Comparison of ENCODE assay signal across 8 cellular contexts in the genomic region with DNA sequence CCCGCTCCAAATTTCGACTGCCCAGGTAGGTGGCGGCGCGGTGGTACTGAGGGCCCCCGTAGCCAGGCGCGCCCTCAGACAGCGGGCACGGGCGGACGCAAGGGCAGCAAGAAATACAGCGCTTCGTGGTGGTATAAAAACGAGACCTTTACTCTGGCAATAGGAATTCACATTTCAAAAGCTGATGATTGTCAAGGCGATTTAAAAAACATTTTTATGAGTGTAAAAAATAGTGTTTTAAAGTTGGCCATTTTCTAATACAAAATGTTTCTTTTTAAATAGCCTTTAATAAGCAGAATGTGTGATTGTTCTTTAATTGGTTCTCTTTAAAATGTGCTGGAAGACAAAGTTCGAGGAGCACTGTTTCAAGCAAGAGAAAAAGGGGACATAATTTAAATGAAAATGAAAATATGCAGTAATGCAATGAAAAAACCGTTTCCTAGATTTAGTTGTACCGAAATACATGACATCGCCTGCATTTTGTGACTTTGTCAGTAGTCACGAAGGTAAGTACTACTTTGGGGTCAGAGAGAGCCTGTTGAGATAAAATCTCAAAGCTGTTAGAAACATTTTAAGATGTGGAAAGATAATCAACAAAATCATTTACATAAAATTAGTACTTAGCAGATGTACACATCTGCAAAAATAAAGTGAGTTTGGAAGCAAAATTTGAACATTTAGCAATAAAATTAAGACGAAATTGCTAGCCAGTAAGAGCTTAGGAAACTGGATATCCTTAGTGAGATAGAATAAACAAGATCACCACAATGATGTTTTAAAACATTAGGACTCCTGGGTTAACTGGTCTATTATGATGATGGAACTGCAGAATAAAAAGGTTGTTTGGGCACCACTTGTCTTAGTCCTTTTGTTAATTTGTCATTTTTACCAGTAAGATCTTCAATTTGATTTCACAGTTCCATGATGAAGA. TPM values are rescaled to one million over a fixed set of nuclear protein-coding genes. Genes with fewer than 3 reads are reported as not detected.
DNase-seq lines count a peak whose midpoint lies in the region; ATAC-seq and TF ChIP-seq lines count a peak whose summit lies in the region.

No MANE protein-coding gene starts in this region.

- peak overlapping the region; percentile 98 for H3K27ac Mint-ChIP-seq in activated naive CD8-positive, alpha-beta T cell treated with anti-CD3 and anti-CD28 coated beads for 36 hours

- no peaks in the 10 kb centered on the region for H3K9me3 ChIP-seq in BLaER1

- H3K27me3 Mint-ChIP-seq in activated naive CD8-positive, alpha-beta T cell treated with anti-CD3 and anti-CD28 coated beads for 36 hours: no peaks in the 10 kb centered on the region

- no peak for ATAC-seq in HG03457 (IDR thresholded peaks at IDR 0.05; ENCODE audit: unreplicated experiment)

- peaks cover 23% of the 10 kb centered on the region for H3K36me3 Mint-ChIP-seq in activated naive CD8-positive, alpha-beta T cell treated with anti-CD3 and anti-CD28 coated beads for 36 hours

- H3K27ac ChIP-seq in BLaER1: peak overlapping the region; percentile 91

- no peaks in the 10 kb centered on the region for H3K9me3 Mint-ChIP-seq in activated naive CD8-positive, alpha-beta T cell treated with anti-CD3 and anti-CD28 coated beads for 36 hours

- no peaks in the 10 kb centered on the region for H3K27me3 ChIP-seq in BLaER1

- H3K36me3 ChIP-seq in BLaER1: peaks cover 14% of the 10 kb centered on the region

- peaks cover 50% of the 10 kb centered on the region for H3K4me1 ChIP-seq in BLaER1

- no peak for TF ChIP-seq CTCF in GM10266 (IDR thresholded peaks at IDR 0.05; ENCODE audit: control insufficient read depth, insufficient read depth, low read depth, missing control alignments)

- H3K9ac ChIP-seq in BLaER1: peak overlapping the region; percentile 92

- peak overlapping the region; percentile 93 for H3K4me3 ChIP-seq in BLaER1

- peaks cover 66% of the 10 kb centered on the region for H3K4me1 Mint-ChIP-seq in activated naive CD8-positive, alpha-beta T cell treated with anti-CD3 and anti-CD28 coated beads for 36 hours

- DNase-seq in HS-5 (ENCODE audit: low read depth) (peak; percentile 0), iris pigment epithelial cell (ENCODE audit: low read depth) (peak; percentile 25), superior temporal gyrus (ENCODE audit: extremely low spot score) (peak; percentile 62), GM10266 (ENCODE audit: extremely low spot score) (no peak)
- no peak for DNase-seq in activated naive CD8-positive, alpha-beta T cell treated with anti-CD3 and anti-CD28 coated beads for 36 hours
- no peak for DNase-seq in activated CD4-positive, alpha-beta T cell treated with anti-CD3 and anti-CD28 coated beads, Interleukin-2, amount 50 U/mL, for 4 hours

- H3K4me2 ChIP-seq in BLaER1: peak overlapping the region; percentile 93

- peak overlapping the region; percentile 98 for H3K4me3 Mint-ChIP-seq in activated naive CD8-positive, alpha-beta T cell treated with anti-CD3 and anti-CD28 coated beads for 36 hours

- peaks cover 40% of the 10 kb centered on the region for H4K20me1 ChIP-seq in BLaER1

RNA-seq across cellular contexts. Expression of a gene that starts 1.1 kb away (rescaled TPM):
- total RNA-seq in activated naive CD8-positive, alpha-beta T cell treated with anti-CD3 and anti-CD28 coated beads for 36 hours: 100 to 1,000 TPM; 135 to 143 TPM

Comparison
In these comparisons a context has a peak if more than half of its experiments do, and no peak if none do; other contexts are left out.
1. DNase-seq: peak in HS-5 (single experiment), iris pigment epithelial cell (single experiment) and superior temporal gyrus (single experiment); none in activated naive CD8-positive, alpha-beta T cell treated with anti-CD3 and anti-CD28 coated beads for 36 hours (single experiment), GM10266 (single experiment) and activated CD4-positive, alpha-beta T cell treated with anti-CD3 and anti-CD28 coated beads, Interleukin-2, amount 50 U/mL, for 4 hours (0 of 2).